29 cellular contexts compared by ENCODE assay signal in genomic region chr20:9342651-9343050, GRCh38.
"Had no signal": no experiment of that assay in that cellular context is flagged by ENCODE, and none has a peak within 500 bp of the region (broad histone marks: within the 10 kb centered on the region; RNA-seq: fewer than 3 reads in every experiment).

No MANE protein-coding gene starts in this region.

- H3K36me3 ChIP-seq: left lung, lower lobe of right lung, pancreas, prostate gland, sigmoid colon, stomach, thyroid gland, transverse colon, upper lobe of left lung, vagina had no signal

- DNase-seq: hypothalamus; immature natural killer cell; kidney; left colon; left lung; lower lobe of right lung; mammary epithelial cell; mesenchymal stem cell; naive thymus-derived CD8-positive, alpha-beta T cell; nucleus accumbens; pancreas; posterior cingulate gyrus; retina; right cardiac atrium; sigmoid colon; stimulated activated CD4-positive, alpha-beta T cell treated with anti-CD3 and anti-CD28 coated beads, Interleukin-1b, Interleukin-23, amount 100 ng/mL, for 48 hours; stimulated activated CD4-positive, alpha-beta T cell treated with anti-CD3 and anti-CD28 coated beads, Interleukin-2, amount 100 ng/mL, for 48 hours; stimulated activated CD4-positive, alpha-beta T cell treated with anti-CD3 and anti-CD28 coated beads, Interleukin-4, amount 100 ng/mL, for 4 hours; stimulated activated CD8-positive, alpha-beta memory T cell treated with anti-CD3 and anti-CD28 coated beads, Interleukin-4, amount 100 ng/mL, for 48 hours; stimulated activated naive CD8-positive, alpha-beta T cell treated with anti-CD3 and anti-CD28 coated beads, Interleukin-15, Interleukin-2, amounts not matched to agents 100 U/mL and 50 U/mL, for 24 hours; stomach; testis; thyroid gland; transverse colon; upper lobe of left lung had no signal

- FAIRE-seq: kidney, pancreas had no signal

- ATAC-seq: left lung; lower lobe of right lung; naive thymus-derived CD8-positive, alpha-beta T cell; pancreas; right cardiac atrium; stimulated activated memory B cell treated with anti-CD40 and anti-IgM and Interleukin-4, amounts not matched to agents 10 μg/mL and 1 μg/mL and 100 μg/mL, for 72 hours; stimulated activated naive CD8-positive, alpha-beta T cell treated with anti-CD3 and anti-CD28 coated beads, Interleukin-15, Interleukin-2, amounts not matched to agents 100 U/mL and 50 U/mL, for 24 hours had no signal

- H3K4me2 ChIP-seq: smooth muscle cell had no signal

- H3K27ac ChIP-seq: left lung, lower lobe of right lung, pancreas, prostate gland, sigmoid colon, stomach, thyroid gland, transverse colon, upper lobe of left lung, vagina had no signal

- H3K4me3 ChIP-seq: left lung, lower lobe of right lung, pancreas, prostate gland, sigmoid colon, smooth muscle cell, stomach, testis, thyroid gland, transverse colon, upper lobe of left lung, vagina had no signal

- H3K9me3 ChIP-seq: left lung, lower lobe of right lung, pancreas, prostate gland, sigmoid colon, stomach, testis, thyroid gland, transverse colon, upper lobe of left lung, vagina had no signal

- H3K4me1 ChIP-seq: pancreas had no signal

- H3K27me3 ChIP-seq: left lung, pancreas, sigmoid colon, stomach, testis, thyroid gland, transverse colon, upper lobe of left lung, vagina had no signal
